12 cellular contexts compared by ENCODE assay signal in genomic region chr7:93914581-93915066, GRCh38. TPM values are rescaled to one million over a fixed set of nuclear protein-coding genes. Genes with fewer than 3 reads are reported as not detected.
DNase-seq lines count a peak whose midpoint lies in the region; ATAC-seq, FAIRE-seq and TF ChIP-seq lines count a peak whose summit lies in the region.
"Had no signal": no experiment of that assay in that cellular context is flagged by ENCODE, and none has a peak within 500 bp of the region (broad histone marks: within the 10 kb centered on the region; RNA-seq: fewer than 3 reads in every experiment).

No MANE protein-coding gene starts in this region.

- peaks cover 5% of the 10 kb centered on the region for H3K4me1 ChIP-seq in keratinocyte (ENCODE audit: control insufficient read depth, extremely low read depth, insufficient read depth, low read length)

- H3K9me1 ChIP-seq in keratinocyte (ENCODE audit: control insufficient read depth, extremely low read depth, insufficient read depth, low read length): no peaks in the 10 kb centered on the region

- no peaks in the 10 kb centered on the region for H3K9me3 Mint-ChIP-seq in type B pancreatic cell

- H3K27me3 ChIP-seq in bronchial epithelial cell (ENCODE audit: control insufficient read depth, insufficient read depth, low read length) (no peaks in the 10 kb centered on the region), keratinocyte (ENCODE audit: control insufficient read depth, extremely low read depth, insufficient read depth, low read length) (no peaks in the 10 kb centered on the region)

- TF ChIP-seq CTCF in bronchial epithelial cell (IDR thresholded peaks at IDR 0.05; ENCODE audit: insufficient read depth, low read length, severe bottlenecking) (no peak), keratinocyte (optimal IDR thresholded peaks at IDR 0.05 in 1 of 3, IDR thresholded peaks at IDR 0.05 in 1 of 3, conservative IDR thresholded peaks at IDR 0.05 in 1 of 3; ENCODE audit: extremely low read depth in 1 of 3, insufficient read depth in 2 of 3, low read length in 3 of 3) (no peak), type B pancreatic cell (conservative IDR thresholded peaks at IDR 0.05) (no peak)

- H3K36me3 ChIP-seq in bronchial epithelial cell (ENCODE audit: control insufficient read depth, insufficient read depth, low read length) (no peaks in the 10 kb centered on the region), keratinocyte (ENCODE audit: control insufficient read depth in 2 of 2, extremely low read depth in 1 of 2, insufficient read depth in 2 of 2, low read length in 2 of 2) (no peaks in the 10 kb centered on the region)

- DNase-seq in Right ventricle myocardium inferior (ENCODE audit: missing footprints): no peak
- DNase-seq in cardiac septum (ENCODE audit: low spot score): no peak
- peak; percentile 62 for DNase-seq in bronchial epithelial cell (ENCODE audit: low read depth)
- DNase-seq in keratinocyte (ENCODE audit: low read depth, low spot score): no peak
- DNase-seq in type B pancreatic cell (ENCODE audit: extremely low spot score, unreplicated experiment): no peak
- DNase-seq in NCI-H2227 (lab: John Stamatoyannopoulos, UW; ENCODE audit: unreplicated experiment): no peak

- peak overlapping the region; percentile 30 for H3K27ac Mint-ChIP-seq in type B pancreatic cell

- H3K9me3 ChIP-seq in keratinocyte (ENCODE audit: control insufficient read depth, low read depth, low read length): no peaks in the 10 kb centered on the region

- ATAC-seq in Right ventricle myocardium inferior: peak; percentile 46
- no peak for ATAC-seq in HG02970 (IDR thresholded peaks at IDR 0.05; ENCODE audit: low FRiP score, unreplicated experiment)
- ATAC-seq in HG02759 (IDR thresholded peaks at IDR 0.05; ENCODE audit: unreplicated experiment): no peak

- peak overlapping the region; percentile 77 for H3K4me2 ChIP-seq in keratinocyte (ENCODE audit: control insufficient read depth, extremely low read depth, insufficient read depth, low read depth, low read length)

- H3K4me1 Mint-ChIP-seq in type B pancreatic cell (ENCODE audit: unreplicated experiment): peaks cover 14% of the 10 kb centered on the region

- H3K36me3 Mint-ChIP-seq in type B pancreatic cell: no peaks in the 10 kb centered on the region
- H3K36me3 Mint-ChIP-seq: brain had no signal

- H3K27ac ChIP-seq in keratinocyte (ENCODE audit: control insufficient read depth, insufficient read depth, low read length): peak overlapping the region; percentile 42
- H3K27ac ChIP-seq: 22Rv1 had no signal

- H3K4me3 ChIP-seq in bronchial epithelial cell (ENCODE audit: low read depth, low read length) (no peak overlapping the region), keratinocyte (ENCODE audit: control insufficient read depth in 2 of 3, extremely low read depth in 1 of 3, insufficient read depth in 2 of 3, low read depth in 1 of 3, low read length in 3 of 3) (peak overlapping the region in 1 of 3 experiments; percentile 60)

- H3K4me3 Mint-ChIP-seq in type B pancreatic cell: no peak overlapping the region

- FAIRE-seq in bronchial epithelial cell (lab: Jason Lieb, UNC): no peak
- FAIRE-seq in keratinocyte (lab: Jason Lieb, UNC): no peak

- peaks cover 7% of the 10 kb centered on the region for H3K27me3 Mint-ChIP-seq in type B pancreatic cell

- intact Hi-C loops in Right ventricle myocardium inferior (cut with DNase I): loop anchor here (5.0 kb wide), 1 partner anchor 268 kb away; no protein-coding TSS in a partner anchor
- intact Hi-C loops in cardiac septum (cut with DNase I): no loop called here

- dilution Hi-C loops in keratinocyte (cut with MboI; ENCODE audit: extremely low pct_ligation_motif_present, low sequenced_read_pairs): no loop called here

- H4K20me1 ChIP-seq in keratinocyte (ENCODE audit: control insufficient read depth, extremely low read depth, insufficient read depth, low read length): no peaks in the 10 kb centered on the region

- H2AFZ ChIP-seq in keratinocyte (ENCODE audit: control insufficient read depth, low read length): no peak overlapping the region

- H3K79me2 ChIP-seq in keratinocyte (ENCODE audit: control insufficient read depth, insufficient read depth, low read length): no peaks in the 10 kb centered on the region

- no peak overlapping the region for H3K9ac ChIP-seq in keratinocyte (ENCODE audit: control insufficient read depth, extremely low read depth, insufficient read depth, low read length)

RNA-seq across cellular contexts. Expression of gene GNG11, which starts 6.9 kb away (rescaled TPM):
- total RNA-seq in Right ventricle myocardium inferior (21.6 TPM), cardiac septum (14.3 TPM), bronchial epithelial cell (0.26 and 0.38 TPM in 2 replicates), type B pancreatic cell (ENCODE audit: low replicate concordance) (6.7 TPM in 1 of 2 replicates, not detected in the other)
- polyA plus RNA-seq in keratinocyte: 0.23 to 1.0 TPM (median 0.63 TPM) in 3 replicates
- polyA plus RNA-seq in keratinocyte (2011; ENCODE audit: low read depth): not detected
- 0.47 and 0.49 TPM in 2 replicates for polyA plus RNA-seq in keratinocyte (2011; cell fraction: cytosol; rRNA removed)
- polyA plus RNA-seq in keratinocyte (2011; cell fraction: nucleus; rRNA removed): 0.13 and 0.23 TPM in 2 replicates
- polyA plus RNA-seq in keratinocyte (2012; ENCODE audit: low replicate concordance): 1.1 TPM in 1 of 2 replicates, not detected in the other
- 0.06 to 0.43 TPM (median 0.13 TPM) in 3 replicates for polyA minus RNA-seq in keratinocyte
- not detected for polyA minus RNA-seq in keratinocyte (2011; cell fraction: cytosol; rRNA and poly(A)+ RNA removed)
- polyA minus RNA-seq in keratinocyte (2011; cell fraction: nucleus; rRNA and poly(A)+ RNA removed): 0.11 TPM in 1 of 2 replicates, not detected in the other

RNA-seq across cellular contexts. Expression of gene GNGT1, which starts 8.3 kb away (rescaled TPM):
- total RNA-seq in Right ventricle myocardium inferior (not detected), cardiac septum (not detected), bronchial epithelial cell (not detected in 2 replicates), type B pancreatic cell (ENCODE audit: low replicate concordance) (0.14 TPM in 1 of 2 replicates, not detected in the other)
- not detected in 3 replicates for polyA plus RNA-seq in keratinocyte
- not detected for polyA plus RNA-seq in keratinocyte (2011; ENCODE audit: low read depth)
- not detected in 2 replicates for polyA plus RNA-seq in keratinocyte (2011; cell fraction: cytosol; rRNA removed)
- polyA plus RNA-seq in keratinocyte (2011; cell fraction: nucleus; rRNA removed): not detected in 2 replicates
- polyA plus RNA-seq in keratinocyte (2012; ENCODE audit: low replicate concordance): not detected in 2 replicates
- not detected in 3 replicates for polyA minus RNA-seq in keratinocyte
- not detected for polyA minus RNA-seq in keratinocyte (2011; cell fraction: cytosol; rRNA and poly(A)+ RNA removed)
- polyA minus RNA-seq in keratinocyte (2011; cell fraction: nucleus; rRNA and poly(A)+ RNA removed): not detected in 2 replicates
- total RNA-seq: lower leg skin, temporal lobe had no signal

RNA-seq across cellular contexts. Expression of gene TFPI2, which starts 24.1 kb away (rescaled TPM):
- total RNA-seq in Right ventricle myocardium inferior (2.4 TPM), cardiac septum (1.9 TPM), bronchial epithelial cell (2.8 and 8.7 TPM in 2 replicates), type B pancreatic cell (ENCODE audit: low replicate concordance) (4.9 TPM in 2 replicates)
- polyA plus RNA-seq in keratinocyte: 46.0 to 138 TPM (median 87.2 TPM) in 3 replicates
- 1.4 TPM for polyA plus RNA-seq in keratinocyte (2011; ENCODE audit: low read depth)
- 47.5 and 74.1 TPM in 2 replicates for polyA plus RNA-seq in keratinocyte (2011; cell fraction: cytosol; rRNA removed)
- polyA plus RNA-seq in keratinocyte (2011; cell fraction: nucleus; rRNA removed): 60.6 and 69.1 TPM in 2 replicates
- polyA plus RNA-seq in keratinocyte (2012; ENCODE audit: low replicate concordance): 1.7 and 125 TPM in 2 replicates
- 23.6 to 72.7 TPM (median 30.3 TPM) in 3 replicates for polyA minus RNA-seq in keratinocyte
- 42.0 TPM for polyA minus RNA-seq in keratinocyte (2011; cell fraction: cytosol; rRNA and poly(A)+ RNA removed)
- polyA minus RNA-seq in keratinocyte (2011; cell fraction: nucleus; rRNA and poly(A)+ RNA removed): 33.7 and 34.1 TPM in 2 replicates
